Comparison of ENCODE assay signal across 15 cellular contexts in genomic region chr6:21522773-21523490, GRCh38.
DNase-seq lines count a peak whose midpoint lies in the region; ATAC-seq and TF ChIP-seq lines count a peak whose summit lies in the region.
"Had no signal": no experiment of that assay in that cellular context is flagged by ENCODE, and none has a peak within 500 bp of the region (broad histone marks: within the 10 kb centered on the region; RNA-seq: fewer than 3 reads in every experiment).

No MANE protein-coding gene starts in this region.

- ATAC-seq in WTC11 (peak; percentile 96), left colon (no peak)
- no peak for ATAC-seq in activated T-cell treated with anti-CD3 and anti-CD28 coated beads, Interleukin-2, amount 50 U/mL, for 72 hours (replicated peaks in 1 of 2)
- ATAC-seq: upper lobe of right lung had no signal

- H2BK5ac ChIP-seq in neuronal stem cell (ENCODE audit: low read length), result no peak overlapping the region

- no peak overlapping the region for H2AK5ac ChIP-seq in neuronal stem cell (ENCODE audit: low read depth, low read length)

- H2BK15ac ChIP-seq in neuronal stem cell (ENCODE audit: low read length), result no peak overlapping the region

- no peak overlapping the region for H3K4me2 ChIP-seq in neuronal stem cell (ENCODE audit: insufficient read depth, low read length, poor library complexity, severe bottlenecking)

- no peak overlapping the region for H2BK12ac ChIP-seq in neuronal stem cell (ENCODE audit: low read length)

- H3K4me1 Mint-ChIP-seq in WTC11, result peaks cover 16% of the 10 kb centered on the region
- peaks cover 17% of the 10 kb centered on the region for H3K4me1 Mint-ChIP-seq in mesothelial cell of epicardium
- H3K4me1 Mint-ChIP-seq in activated T-cell treated with anti-CD3 and anti-CD28 coated beads, Interleukin-2, amount 50 U/mL, for 72 hours (ENCODE audit: low read depth), result no peaks in the 10 kb centered on the region

- H3K27me3 Mint-ChIP-seq in WTC11 (ENCODE audit: low read depth), result no peaks in the 10 kb centered on the region
- H3K27me3 Mint-ChIP-seq in mesothelial cell of epicardium (ENCODE audit: low read depth), result no peaks in the 10 kb centered on the region
- H3K27me3 Mint-ChIP-seq in activated T-cell treated with anti-CD3 and anti-CD28 coated beads, Interleukin-2, amount 50 U/mL, for 72 hours (ENCODE audit: low read depth), result peaks cover 16% of the 10 kb centered on the region
- H3K27me3 Mint-ChIP-seq: activated naive CD8-positive, alpha-beta T cell had no signal

- no peak overlapping the region for H3K14ac ChIP-seq in neuronal stem cell (ENCODE audit: low read length)

- no peaks in the 10 kb centered on the region for H3K4me1 ChIP-seq in neuronal stem cell (ENCODE audit: control insufficient read depth in 2 of 2, insufficient read depth in 1 of 2, low read depth in 1 of 2, low read length in 2 of 2)
- H3K4me1 ChIP-seq: SJSA1, upper lobe of right lung had no signal

- H2BK120ac ChIP-seq in neuronal stem cell (ENCODE audit: low read depth, low read length), result no peak overlapping the region

- no peak overlapping the region for H3K9ac ChIP-seq in neuronal stem cell (ENCODE audit: low read depth, low read length, poor library complexity)

- no peak overlapping the region for H4K8ac ChIP-seq in neuronal stem cell (ENCODE audit: low read depth, low read length)

- H3K27me3 ChIP-seq in neuronal stem cell (ENCODE audit: control insufficient read depth in 3 of 3, insufficient read depth in 3 of 3, low read depth in 1 of 3, low read length in 3 of 3), result no peaks in the 10 kb centered on the region
- H3K27me3 ChIP-seq: pancreas, SJSA1, upper lobe of right lung had no signal

- no peak overlapping the region for H3K23ac ChIP-seq in neuronal stem cell (ENCODE audit: low read depth, low read length, poor library complexity)

- H3K9me3 Mint-ChIP-seq in WTC11 (no peaks in the 10 kb centered on the region), mesothelial cell of epicardium (no peaks in the 10 kb centered on the region)
- H3K9me3 Mint-ChIP-seq in activated T-cell treated with anti-CD3 and anti-CD28 coated beads, Interleukin-2, amount 50 U/mL, for 72 hours, result no peaks in the 10 kb centered on the region

- H3K27ac Mint-ChIP-seq in WTC11 (no peak overlapping the region), mesothelial cell of epicardium (no peak overlapping the region)
- H3K27ac Mint-ChIP-seq in activated T-cell treated with anti-CD3 and anti-CD28 coated beads, Interleukin-2, amount 50 U/mL, for 72 hours, result no peak overlapping the region
- H3K27ac Mint-ChIP-seq: activated naive CD8-positive, alpha-beta T cell had no signal

- WGBS in neuronal stem cell (ENCODE audit: extremely low coverage in 2 of 2, insufficient read length in 2 of 2, insufficient replicate concordance in 1 of 2), 2 donors, result no CpG with 5 or more reads among the region's 21 CpGs

- intact Hi-C loops in left colon (cut with DNase I, micrococcal nuclease), result no loop called here

- H3K4me3 Mint-ChIP-seq in WTC11, result no peak overlapping the region
- no peak overlapping the region for H3K4me3 Mint-ChIP-seq in mesothelial cell of epicardium
- H3K4me3 Mint-ChIP-seq in activated T-cell treated with anti-CD3 and anti-CD28 coated beads, Interleukin-2, amount 50 U/mL, for 72 hours, result no peak overlapping the region
- H3K4me3 Mint-ChIP-seq: activated naive CD8-positive, alpha-beta T cell had no signal

- no peak overlapping the region for H3K27ac ChIP-seq in neuronal stem cell (replicated peaks; ENCODE audit: low read length)
- H3K27ac ChIP-seq: pancreas, SJSA1, upper lobe of right lung had no signal

- H3K9me3 ChIP-seq in neuronal stem cell (replicated peaks in 1 of 2; ENCODE audit: control insufficient read depth in 2 of 2, insufficient read depth in 1 of 2, low read depth in 1 of 2, low read length in 2 of 2), result no peaks in the 10 kb centered on the region
- H3K9me3 ChIP-seq: pancreas, SJSA1, upper lobe of right lung had no signal

- H4K91ac ChIP-seq in neuronal stem cell (ENCODE audit: low read depth, low read length, poor library complexity), result no peak overlapping the region

- CTCF ChIA-PET in WTC11 (lab: Charles Lee), result interaction anchor here (0.6 to 2.2 kb wide), 4 partner anchors 64 to 223 kb away, joined by 3 to 22 read pairs (median 3); partner anchors contain the start of gene SOX4

- H3K4ac ChIP-seq in neuronal stem cell (ENCODE audit: low read length), result no peak overlapping the region

- peak in 2 of 3 experiments; percentile 60 to 69 for DNase-seq in NCI-H1417 (lab: John Stamatoyannopoulos, UW)
- DNase-seq in NCI-H1417 treated with DMSO at 0.1 percent for 48 hours (lab: John Stamatoyannopoulos, UW), result no peak
- peak; percentile 53 for DNase-seq in NCI-H146 (lab: John Stamatoyannopoulos, UW)
- DNase-seq in WTC11 (ENCODE audit: low spot score), result peak; percentile 50
- peak; percentile 27 for DNase-seq in neuronal stem cell (ENCODE audit: low spot score)
- no peak for DNase-seq in mesothelial cell of epicardium (ENCODE audit: low spot score in 2 of 2, unreplicated experiment in 2 of 2)
- no peak for DNase-seq in left colon
- DNase-seq in activated T-cell treated with anti-CD3 and anti-CD28 coated beads, Interleukin-2, amount 50 U/mL, for 72 hours, result no peak
- DNase-seq: ACHN; activated CD4-positive, alpha-beta T cell treated with anti-CD3 and anti-CD28 coated beads, Interleukin-2, amount 50 U/mL, for 48 hours; Karpas-422; pancreas; upper lobe of right lung had no signal

- no peak overlapping the region for H3K18ac ChIP-seq in neuronal stem cell (ENCODE audit: low read length)

- H2AFZ ChIP-seq in neuronal stem cell (ENCODE audit: low read length), result peak overlapping the region; percentile 58

- TF ChIP-seq CTCF in WTC11 (IDR thresholded peaks at IDR 0.05) (no peak; the same call in 1 of the 2 replicates), mesothelial cell of epicardium (IDR thresholded peaks at IDR 0.05; ENCODE audit: unreplicated experiment) (no peak)

- POLR2A ChIA-PET in WTC11 (lab: Charles Lee), result interaction anchor here (0.5 to 0.6 kb wide), 2 partner anchors 71 to 108 kb away, joined by 3 read pairs; no protein-coding TSS in a partner anchor

- H3K36me3 ChIP-seq in neuronal stem cell (replicated peaks in 1 of 2; ENCODE audit: control insufficient read depth in 2 of 2, insufficient read depth in 2 of 2, low read length in 2 of 2), result no peaks in the 10 kb centered on the region
- H3K36me3 ChIP-seq: pancreas, SJSA1, upper lobe of right lung had no signal

- no peaks in the 10 kb centered on the region for H3K79me1 ChIP-seq in neuronal stem cell (ENCODE audit: low read depth, low read length)

- H3K36me3 Mint-ChIP-seq in WTC11, result no peaks in the 10 kb centered on the region
- H3K36me3 Mint-ChIP-seq in mesothelial cell of epicardium, result no peaks in the 10 kb centered on the region
- no peaks in the 10 kb centered on the region for H3K36me3 Mint-ChIP-seq in activated T-cell treated with anti-CD3 and anti-CD28 coated beads, Interleukin-2, amount 50 U/mL, for 72 hours (ENCODE audit: insufficient read depth in 2 of 2)
- H3K36me3 Mint-ChIP-seq: activated naive CD8-positive, alpha-beta T cell had no signal

- H3K4me3 ChIP-seq in neuronal stem cell (ENCODE audit: low read length in 2 of 2), result no peak overlapping the region
- H3K4me3 ChIP-seq: pancreas, SJSA1, upper lobe of right lung had no signal

TF ChIP-seq in WTC11, 78 proteins besides CTCF, POLR2A, EP300 and RAD21 (continues in another document):
- TF ChIP-seq ESRRA (CRISPR knock-in tag; IDR thresholded peaks at IDR 0.05; ENCODE audit: borderline replicate concordance), result no peak
- TF ChIP-seq ZMAT4 (CRISPR knock-in tag; IDR thresholded peaks at IDR 0.05), result no peak
- no peak for TF ChIP-seq SP1 (CRISPR knock-in tag; conservative IDR thresholded peaks at IDR 0.05)
- TF ChIP-seq ZNF138 (CRISPR knock-in tag; conservative IDR thresholded peaks at IDR 0.05), result no peak
- no peak for TF ChIP-seq ZNF121 (CRISPR knock-in tag; IDR thresholded peaks at IDR 0.05)
- no peak for TF ChIP-seq ZSCAN18 (CRISPR knock-in tag; IDR thresholded peaks at IDR 0.05)
- TF ChIP-seq E2F5 (CRISPR knock-in tag; IDR thresholded peaks at IDR 0.05), result no peak
- no peak for TF ChIP-seq TEAD1 (CRISPR knock-in tag; IDR thresholded peaks at IDR 0.05)
- TF ChIP-seq RELA (CRISPR knock-in tag; IDR thresholded peaks at IDR 0.05; ENCODE audit: borderline replicate concordance), result no peak
- TF ChIP-seq CBFB (CRISPR knock-in tag; IDR thresholded peaks at IDR 0.05; ENCODE audit: low read depth), result no peak
- TF ChIP-seq ZNF423 (CRISPR knock-in tag; IDR thresholded peaks at IDR 0.05), result no peak
- TF ChIP-seq GTF2I (CRISPR knock-in tag; conservative IDR thresholded peaks at IDR 0.05), result no peak
- TF ChIP-seq NR3C1 (CRISPR knock-in tag; conservative IDR thresholded peaks at IDR 0.05; ENCODE audit: low read depth), result no peak
- TF ChIP-seq ZNF232 (CRISPR knock-in tag; IDR thresholded peaks at IDR 0.05), result no peak

Comparison
In these comparisons a context has a peak if more than half of its experiments do, and no peak if none do; other contexts are left out.
1. DNase-seq: peak in NCI-H1417 (2 of 3), NCI-H146 (single experiment), WTC11 (single experiment) and neuronal stem cell (single experiment); none in NCI-H1417 treated with DMSO at 0.1 percent for 48 hours (single experiment), mesothelial cell of epicardium (0 of 2), left colon (0 of 2) and activated T-cell treated with anti-CD3 and anti-CD28 coated beads, Interleukin-2, amount 50 U/mL, for 72 hours (0 of 2).